In genomic region chr6:32973934-32974333, GRCh38 we compare ENCODE assay signal across 6 cellular contexts. TPM values are rescaled to one million over a fixed set of nuclear protein-coding genes. Genes with fewer than 3 reads are reported as not detected.
A peak's percentile ranks its signal among the peaks of the same experiment; 100 is the strongest.
DNase-seq lines count a peak whose midpoint lies in the region; ATAC-seq and TF ChIP-seq lines count a peak whose summit lies in the region.

No MANE protein-coding gene starts in this region.

- H3K9me3 Mint-ChIP-seq in stimulated activated effector memory CD8-positive, alpha-beta T cell treated with anti-CD3 and anti-CD28 coated beads, Interleukin-12 subunit alpha, Interleukin-12 subunit beta, amount 100 ng/mL, for 72 hours, result no peaks in the 10 kb centered on the region

- ATAC-seq in stimulated activated effector memory CD8-positive, alpha-beta T cell treated with anti-CD3 and anti-CD28 coated beads, Interleukin-12 subunit alpha, Interleukin-12 subunit beta, amount 100 ng/mL, for 72 hours, result no peak

- H3K9me3 ChIP-seq in OCI-LY3 (ENCODE audit: insufficient read depth, low read length), result no peaks in the 10 kb centered on the region; the same call in 1 of the 2 replicates

- H3K79me2 ChIP-seq in OCI-LY3 (ENCODE audit: low read length), result peaks cover 90% of the 10 kb centered on the region

- peak overlapping the region; percentile 91 for H3K4me3 ChIP-seq in OCI-LY3 (ENCODE audit: low read length)

- peaks cover 66% of the 10 kb centered on the region for H4K20me1 ChIP-seq in OCI-LY3 (ENCODE audit: insufficient read depth, low read length)

- H3K27ac Mint-ChIP-seq in stimulated activated effector memory CD8-positive, alpha-beta T cell treated with anti-CD3 and anti-CD28 coated beads, Interleukin-12 subunit alpha, Interleukin-12 subunit beta, amount 100 ng/mL, for 72 hours, result peak overlapping the region; percentile 99

- H3K4me1 Mint-ChIP-seq in stimulated activated effector memory CD8-positive, alpha-beta T cell treated with anti-CD3 and anti-CD28 coated beads, Interleukin-12 subunit alpha, Interleukin-12 subunit beta, amount 100 ng/mL, for 72 hours, result peaks cover 78% of the 10 kb centered on the region

- peaks cover 77% of the 10 kb centered on the region for H3K36me3 ChIP-seq in OCI-LY3 (replicated peaks; ENCODE audit: low read depth, low read length)

- H2AFZ ChIP-seq in OCI-LY3 (ENCODE audit: low read depth, low read length), result no peak overlapping the region

- peaks cover 3% of the 10 kb centered on the region; the same call in 1 of the 2 replicates for H3K4me1 ChIP-seq in OCI-LY3 (ENCODE audit: low read length)

- in situ Hi-C loops in G401 (cut with HindIII; ENCODE audit: low sequenced_read_pairs), result no loop called here

- H3K4me3 Mint-ChIP-seq in stimulated activated effector memory CD8-positive, alpha-beta T cell treated with anti-CD3 and anti-CD28 coated beads, Interleukin-12 subunit alpha, Interleukin-12 subunit beta, amount 100 ng/mL, for 72 hours, result peak overlapping the region; percentile 100

- H3K36me3 Mint-ChIP-seq in stimulated activated effector memory CD8-positive, alpha-beta T cell treated with anti-CD3 and anti-CD28 coated beads, Interleukin-12 subunit alpha, Interleukin-12 subunit beta, amount 100 ng/mL, for 72 hours, result peaks cover 100% of the 10 kb centered on the region

- TF ChIP-seq CTCF in OCI-LY3 (IDR thresholded peaks at IDR 0.05; ENCODE audit: low read depth, low read length), result no peak

- H3K9ac ChIP-seq in OCI-LY3 (ENCODE audit: low read length), result peak overlapping the region; percentile 87

- DNase-seq in G401 (ENCODE audit: low spot score), result peak; percentile 31
- DNase-seq in epithelial cell of prostate (ENCODE audit: low read depth, low spot score), result no peak
- DNase-seq in stimulated activated effector memory CD8-positive, alpha-beta T cell treated with anti-CD3 and anti-CD28 coated beads, Interleukin-12 subunit alpha, Interleukin-12 subunit beta, amount 100 ng/mL, for 72 hours (ENCODE audit: low spot score in 2 of 2), result no peak
- no peak for DNase-seq in NCI-H1092 (lab: John Stamatoyannopoulos, UW)
- no peak for DNase-seq in NCI-H2107 (lab: John Stamatoyannopoulos, UW)

- H3K27ac ChIP-seq in OCI-LY3 (ENCODE audit: low read length) (0 out of 2 replicates have a peak overlapping the region, but pooled peaks have one; percentile 77), epithelial cell of prostate (peak overlapping the region; percentile 100)

- peak overlapping the region; percentile 64 for H3K4me2 ChIP-seq in OCI-LY3 (ENCODE audit: low read length)

- no peaks in the 10 kb centered on the region for H3K27me3 ChIP-seq in OCI-LY3 (ENCODE audit: low read depth, low read length)

RNA-seq across cellular contexts. Expression of gene BRD2, which starts 5.5 kb away (rescaled TPM):
- total RNA-seq in G401 (2014; rRNA removed; shearing (Covaris generic)), result 96.4 and 172 TPM in 2 replicates

RNA-seq across cellular contexts. Expression of gene HLA-DMA, which starts 21.0 kb away (rescaled TPM):
- 11.4 and 15.8 TPM in 2 replicates for total RNA-seq in G401 (2014; rRNA removed; shearing (Covaris generic))

RNA-seq across cellular contexts. Expression of gene HLA-DMB, which starts 33.1 kb away (rescaled TPM):
- 3.2 and 8.0 TPM in 2 replicates for total RNA-seq in G401 (2014; rRNA removed; shearing (Covaris generic))

RNA-seq across cellular contexts. Expression of gene HLA-DOA, which starts 35.5 kb away (rescaled TPM):
- 1.4 and 1.7 TPM in 2 replicates for total RNA-seq in G401 (2014; rRNA removed; shearing (Covaris generic))
